In the genomic region with DNA sequence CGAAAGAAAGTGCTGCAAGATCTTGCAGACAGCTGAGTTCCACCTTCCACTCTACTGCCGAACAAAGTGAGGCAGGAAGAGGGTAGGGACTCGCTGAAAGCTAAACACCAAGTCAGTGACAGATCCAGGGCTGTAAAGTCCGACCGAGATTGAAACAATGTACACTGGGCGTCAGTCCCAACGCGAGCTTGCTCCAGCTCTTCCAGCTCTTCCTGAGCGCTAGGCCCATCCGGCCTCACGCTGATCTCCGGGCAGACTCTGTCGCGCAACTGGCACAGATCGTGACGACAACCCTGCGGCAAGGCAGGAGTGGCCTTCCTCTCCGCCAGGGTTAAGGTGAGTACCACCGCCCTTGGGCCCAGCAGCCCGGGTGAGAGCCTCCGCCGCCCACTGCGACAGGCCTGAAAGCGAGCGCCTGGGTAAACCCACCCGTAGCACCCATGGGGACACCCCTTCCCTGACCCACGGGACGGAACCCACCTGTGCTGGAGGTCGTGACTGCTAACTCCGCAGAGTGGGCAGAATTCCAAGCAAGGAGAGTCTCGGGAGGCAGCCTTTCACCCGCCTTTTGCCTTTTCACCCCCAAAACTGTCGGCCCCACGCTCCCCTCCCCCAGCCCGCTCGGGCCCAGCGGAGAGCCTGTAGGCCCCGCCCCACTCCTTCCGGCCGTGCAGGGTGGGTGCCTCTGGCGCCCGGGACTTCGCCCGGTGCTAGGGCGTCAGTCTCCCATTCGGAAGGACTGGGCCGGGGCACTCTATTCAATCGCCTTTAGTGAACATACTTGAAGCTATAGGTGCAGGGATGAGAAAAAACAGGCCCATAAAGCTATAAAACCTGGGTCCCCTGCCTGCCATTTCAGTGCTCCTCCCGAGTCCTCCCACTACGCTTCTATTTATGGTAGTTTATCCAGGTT, we compare ENCODE assay signal across 8 cellular contexts. TPM values are rescaled to one million over a fixed set of nuclear protein-coding genes. Genes with fewer than 3 reads are reported as not detected.
DNase-seq lines count a peak whose midpoint lies in the region; FAIRE-seq and TF ChIP-seq lines count a peak whose summit lies in the region.

A gene (plus strand): TSS at position 275 of the 913 bp plus-strand sequence.
A gene with protein sequence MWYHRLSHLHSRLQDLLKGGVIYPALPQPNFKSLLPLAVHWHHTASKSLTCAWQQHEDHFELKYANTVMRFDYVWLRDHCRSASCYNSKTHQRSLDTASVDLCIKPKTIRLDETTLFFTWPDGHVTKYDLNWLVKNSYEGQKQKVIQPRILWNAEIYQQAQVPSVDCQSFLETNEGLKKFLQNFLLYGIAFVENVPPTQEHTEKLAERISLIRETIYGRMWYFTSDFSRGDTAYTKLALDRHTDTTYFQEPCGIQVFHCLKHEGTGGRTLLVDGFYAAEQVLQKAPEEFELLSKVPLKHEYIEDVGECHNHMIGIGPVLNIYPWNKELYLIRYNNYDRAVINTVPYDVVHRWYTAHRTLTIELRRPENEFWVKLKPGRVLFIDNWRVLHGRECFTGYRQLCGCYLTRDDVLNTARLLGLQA (minus strand): TSS at position 641 of the 913 bp plus-strand sequence. CDS start 67,676 bp downstream, outside the sequence.

- peak within 1 kb of the TSS; percentile 88 to 95 for H3K27ac ChIP-seq in right atrium auricular region
- H3K27ac ChIP-seq in prostate gland, result peak within 1 kb of the TSS; percentile 71 to 76

- no peaks in the 10 kb centered on the region for H3K27me3 Mint-ChIP-seq in T-helper 1 cell treated with Interleukin-12 subunit alpha and Interleukin-12 subunit beta and Interleukin-4 antibody, amounts not matched to agents 30 μg/mL and 1 μg/mL, for 36 hours (ENCODE audit: low read depth)

- TF ChIP-seq CTCF in GM10248 (IDR thresholded peaks at IDR 0.05; ENCODE audit: control extremely low read depth, extremely low read depth, low read depth, missing control alignments) (no peak), HFF-Myc (IDR thresholded peaks at IDR 0.05; ENCODE audit: low read depth, low read length, missing control alignments) (no peak), right atrium auricular region (IDR thresholded peaks at IDR 0.05) (no peak), prostate gland (IDR thresholded peaks at IDR 0.05) (no peak)

- H3K27me3 ChIP-seq in right atrium auricular region (no peaks in the 10 kb centered on the region), prostate gland (replicated peaks; ENCODE audit: insufficient read depth) (no peaks in the 10 kb centered on the region)

- no peak for FAIRE-seq in urothelium cell line (lab: Jason Lieb, UNC)

- peaks cover 2% of the 10 kb centered on the region for H3K9me3 Mint-ChIP-seq in T-helper 1 cell treated with Interleukin-12 subunit alpha and Interleukin-12 subunit beta and Interleukin-4 antibody, amounts not matched to agents 30 μg/mL and 1 μg/mL, for 36 hours

- H3K4me1 Mint-ChIP-seq in T-helper 1 cell treated with Interleukin-12 subunit alpha and Interleukin-12 subunit beta and Interleukin-4 antibody, amounts not matched to agents 30 μg/mL and 1 μg/mL, for 36 hours (ENCODE audit: low read depth), result peaks cover 13% of the 10 kb centered on the region

- WGBS in prostate gland, result 0% methylated on average over 30 of the region's 50 CpGs

- peaks cover 4% of the 10 kb centered on the region for H3K36me3 Mint-ChIP-seq in T-helper 1 cell treated with Interleukin-12 subunit alpha and Interleukin-12 subunit beta and Interleukin-4 antibody, amounts not matched to agents 30 μg/mL and 1 μg/mL, for 36 hours (ENCODE audit: low read depth)

- H3K4me3 ChIP-seq in HFF-Myc (replicated peaks; ENCODE audit: low read depth, low read length), result peak within 1 kb of the TSS; percentile 66
- peak within 1 kb of the TSS; percentile 66 to 76 for H3K4me3 ChIP-seq in right atrium auricular region
- H3K4me3 ChIP-seq in prostate gland, result peak within 1 kb of the TSS; percentile 48

- intact Hi-C loops in prostate gland (cut with DNase I), result no loop called here

- peak within 1 kb of the TSS; percentile 94 for H3K27ac Mint-ChIP-seq in T-helper 1 cell treated with Interleukin-12 subunit alpha and Interleukin-12 subunit beta and Interleukin-4 antibody, amounts not matched to agents 30 μg/mL and 1 μg/mL, for 36 hours

- peaks cover 0 to 6% of the 10 kb centered on the region in 2 donors for H3K9me3 ChIP-seq in right atrium auricular region
- H3K9me3 ChIP-seq in prostate gland, result no peaks in the 10 kb centered on the region

- H3K36me3 ChIP-seq in right atrium auricular region (no peaks in the 10 kb centered on the region), prostate gland (no peaks in the 10 kb centered on the region)

- POLR2A ChIA-PET in GM10248 (lab: Yijun Ruan, JAX), result no interaction called here

- peaks cover 0 to 7% of the 10 kb centered on the region in 2 donors for H3K4me1 ChIP-seq in right atrium auricular region
- no peaks in the 10 kb centered on the region for H3K4me1 ChIP-seq in prostate gland (replicated peaks)

- peak within 1 kb of the TSS; percentile 93 for H3K4me3 Mint-ChIP-seq in T-helper 1 cell treated with Interleukin-12 subunit alpha and Interleukin-12 subunit beta and Interleukin-4 antibody, amounts not matched to agents 30 μg/mL and 1 μg/mL, for 36 hours

- CTCF ChIA-PET in GM10248 (lab: Yijun Ruan, JAX), result no interaction called here

- DNase-seq in GM10248 (ENCODE audit: extremely low spot score) (peak; percentile 63), HFF-Myc (ENCODE audit: extremely low read depth, low read depth) (no peak), MV-4-11 (lab: John Stamatoyannopoulos, UW) (peak; percentile 37), amygdala (lab: John Stamatoyannopoulos, UW) (peak in 49 of 56 donors; percentile 2 to 67 (median 32)), right atrium auricular region (ENCODE audit: low spot score) (peak; percentile 59), prostate gland (ENCODE audit: low spot score) (peak; percentile 32), urothelium cell line (ENCODE audit: low spot score) (peak; percentile 71)

- TF ChIP-seq POLR2A in prostate gland (IDR thresholded peaks at IDR 0.05), result no peak

RNA-seq across cellular contexts. Expression of the first gene that starts in this region (rescaled TPM):
- total RNA-seq in right atrium auricular region (under 1 TPM; 0.51 to 0.74 TPM), prostate gland (under 1 TPM; 0.41 to 0.97 TPM)

RNA-seq across cellular contexts. Expression of the second gene that starts in this region (rescaled TPM):
- 10 to 100 TPM; 15.8 to 26.5 TPM for total RNA-seq in right atrium auricular region
- total RNA-seq in prostate gland, result 1 to 10 TPM; 5.1 to 9.3 TPM
